1 cellular context compared by ENCODE assay signal in the genomic region with DNA sequence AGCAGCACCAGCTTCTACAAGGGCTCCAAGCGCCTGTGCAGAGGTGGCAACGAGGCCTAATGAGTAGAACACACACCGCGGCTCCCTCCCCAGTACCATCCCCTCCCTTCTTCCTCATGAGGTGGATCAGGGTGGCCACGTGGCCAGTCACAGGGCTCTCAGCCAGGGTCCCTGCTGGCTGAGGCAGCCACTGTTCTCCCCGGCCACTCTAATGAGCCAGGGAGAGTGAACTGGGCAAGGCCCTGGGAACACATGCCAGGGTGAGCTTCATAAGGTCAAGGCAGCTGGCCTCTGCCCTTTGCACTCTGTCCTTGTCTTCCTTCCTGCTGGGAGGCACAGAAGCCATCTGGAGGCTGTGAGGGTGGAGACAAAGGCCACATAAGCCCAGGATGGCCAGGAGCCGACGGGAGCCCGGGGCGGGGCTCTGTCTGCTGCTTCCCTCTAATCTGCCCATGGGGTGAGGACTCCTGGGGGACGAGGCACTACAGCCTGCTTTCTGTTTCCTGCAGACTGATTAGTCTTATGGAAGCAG. TPM values are rescaled to one million over a fixed set of nuclear protein-coding genes. Genes with fewer than 3 reads are reported as not detected.
"Had no signal": no experiment of that assay in that cellular context is flagged by ENCODE, and none has a peak within 500 bp of the region (broad histone marks: within the 10 kb centered on the region; RNA-seq: fewer than 3 reads in every experiment).

No MANE protein-coding gene starts in this region.

RNA-seq across cellular contexts. Expression of gene TMEM191C, which starts 22.0 kb away (rescaled TPM):
- total RNA-seq: ascending aorta had no signal
